ENCODE assay signal across 20 cellular contexts in the genomic region with DNA sequence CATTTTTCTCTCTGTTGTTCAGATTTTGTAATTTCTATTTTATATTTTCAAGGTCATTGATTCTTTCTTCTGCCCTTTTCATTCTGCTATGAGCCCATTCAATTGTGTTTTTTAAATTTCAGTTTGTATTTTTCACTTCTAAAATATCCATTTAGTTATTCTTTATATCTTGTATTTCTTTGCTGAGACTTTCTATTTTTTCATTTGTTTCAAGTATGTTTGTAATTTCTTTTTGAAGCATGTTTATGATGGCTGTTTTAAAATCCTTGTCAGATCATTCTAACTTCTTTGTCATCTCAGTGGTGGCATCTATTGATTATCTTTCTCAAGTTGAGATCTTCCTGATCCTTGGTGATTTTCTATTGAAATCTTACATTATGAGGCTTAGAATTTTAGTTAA.
DNase-seq lines count a peak whose midpoint lies in the region; ATAC-seq, FAIRE-seq and TF ChIP-seq lines count a peak whose summit lies in the region.
"Had no signal": no experiment of that assay in that cellular context is flagged by ENCODE, and none has a peak within 500 bp of the region (broad histone marks: within the 10 kb centered on the region; RNA-seq: fewer than 3 reads in every experiment).

No MANE protein-coding gene starts in this region.

- no peak overlapping the region for H3K9ac ChIP-seq in PC-3 (ENCODE audit: low read length)
- H3K9ac ChIP-seq: BLaER1 had no signal

- peaks cover 16% of the 10 kb centered on the region for H3K4me1 ChIP-seq in PC-3 (ENCODE audit: insufficient read depth, low read length)
- no peaks in the 10 kb centered on the region for H3K4me1 ChIP-seq in pancreas

- H2AFZ ChIP-seq in PC-3 (ENCODE audit: low read length) = no peak overlapping the region

- no peaks in the 10 kb centered on the region for H4K20me1 ChIP-seq in PC-3 (ENCODE audit: low read length)
- H4K20me1 ChIP-seq: BLaER1 had no signal

- DNase-seq in PC-3 = no peak
- no peak for DNase-seq in chondrocyte (ENCODE audit: low spot score)
- DNase-seq in pancreas = no peak
- no peak for DNase-seq in NCI-H2029 (lab: John Stamatoyannopoulos, UW)
- no peak for DNase-seq in stimulated activated naive CD4-positive, alpha-beta T cell (lab: John Stamatoyannopoulos, UW)
- DNase-seq in type B pancreatic cell (ENCODE audit: extremely low spot score, unreplicated experiment) = no peak
- DNase-seq: AML-193; Calu3; CD4-positive, alpha-beta memory T cell; DMS79 treated with DMSO at 0.1 percent for 48 hours; H9 had no signal

- intact Hi-C loops in PC-3 (cut with micrococcal nuclease) = loop anchor here (10.0 kb wide), 1 partner anchor 187 kb away; no protein-coding TSS in a partner anchor
- intact Hi-C loops in pancreas (cut with DNase I) = no loop called here

- H3K4me3 ChIP-seq in PC-3 (ENCODE audit: low read length) (no peak overlapping the region), pancreas (no peak overlapping the region)
- H3K4me3 ChIP-seq: A549, BLaER1, GM12878, K562 had no signal

- no peaks in the 10 kb centered on the region for H3K36me3 ChIP-seq in PC-3 (ENCODE audit: low read depth, low read length)
- H3K36me3 ChIP-seq in pancreas = no peaks in the 10 kb centered on the region
- H3K36me3 ChIP-seq: BLaER1 had no signal

- CTCF ChIA-PET in PC-3 (lab: Charles Lee) = no interaction called here

- H3K9me2 ChIP-seq in PC-3 (replicated peaks; ENCODE audit: low read length) = no peaks in the 10 kb centered on the region

- H3K27me3 ChIP-seq in PC-3 (ENCODE audit: low read length) (no peaks in the 10 kb centered on the region), pancreas (peaks cover 0 to 6% (median 0%) of the 10 kb centered on the region in 4 donors)
- H3K27me3 ChIP-seq: BLaER1 had no signal

- H3K27ac ChIP-seq in PC-3 (ENCODE audit: low read length) (0 out of 2 replicates have a peak overlapping the region, but pooled peaks have one; percentile 73), pancreas (no peak overlapping the region)
- H3K27ac ChIP-seq: 22Rv1, A549, BLaER1, HL-60 had no signal

- H3K9me3 ChIP-seq in PC-3 (ENCODE audit: low read length) (no peaks in the 10 kb centered on the region), pancreas (no peaks in the 10 kb centered on the region)

- no peak overlapping the region for H3K4me2 ChIP-seq in PC-3 (ENCODE audit: low read length)
- H3K4me2 ChIP-seq: A549, BLaER1 had no signal

- H3K36me3 Mint-ChIP-seq in chondrocyte (ENCODE audit: low read depth) (no peaks in the 10 kb centered on the region), type B pancreatic cell (no peaks in the 10 kb centered on the region)
- H3K36me3 Mint-ChIP-seq: CD14-positive monocyte had no signal

- H3K4me1 Mint-ChIP-seq in chondrocyte (ENCODE audit: low read depth) (peaks cover 24% of the 10 kb centered on the region), type B pancreatic cell (ENCODE audit: unreplicated experiment) (peaks cover 2% of the 10 kb centered on the region)

- POLR2A ChIA-PET in PC-3 (lab: Charles Lee; ENCODE audit: unreplicated experiment) = no interaction called here

- H3K27ac Mint-ChIP-seq in chondrocyte (ENCODE audit: unreplicated experiment) = peak overlapping the region; percentile 87
- H3K27ac Mint-ChIP-seq in type B pancreatic cell = no peak overlapping the region
- H3K27ac Mint-ChIP-seq: CD14-positive monocyte; CD4-positive, alpha-beta memory T cell; H9 had no signal

- no TSS peak for BruUV-seq in PC-3 (replicated peaks; lab: Mats Ljungman, UMichigan)

- no peak for TF ChIP-seq CTCF in PC-3 (conservative IDR thresholded peaks at IDR 0.05; ENCODE audit: low read depth, low read length)
- TF ChIP-seq CTCF in chondrocyte (IDR thresholded peaks at IDR 0.05) = no peak
- no peak for TF ChIP-seq CTCF in pancreas (IDR thresholded peaks at IDR 0.05)
- no peak for TF ChIP-seq CTCF in type B pancreatic cell (conservative IDR thresholded peaks at IDR 0.05)

- ATAC-seq in PC-3 = no peak
- ATAC-seq in pancreas = no peak
- ATAC-seq: A549, GM12878, K562 had no signal

- FAIRE-seq in G401.6 (lab: Jason Lieb, UNC) = peak; percentile 3
- peak; percentile 91 for FAIRE-seq in pancreas (lab: Jason Lieb, UNC)
- FAIRE-seq: A549, GM12878, H1, K562 had no signal

- H3K4me3 Mint-ChIP-seq in chondrocyte (ENCODE audit: unreplicated experiment) (no peak overlapping the region), type B pancreatic cell (no peak overlapping the region)
- H3K4me3 Mint-ChIP-seq: CD14-positive monocyte, H9 had no signal

- peaks cover 5% of the 10 kb centered on the region for H3F3A ChIP-seq in PC-3 (ENCODE audit: low read length, unreplicated experiment)

- H3K79me2 ChIP-seq in PC-3 (ENCODE audit: low read length) = no peaks in the 10 kb centered on the region

- H3K27me3 Mint-ChIP-seq in chondrocyte (ENCODE audit: low read depth) (no peaks in the 10 kb centered on the region), type B pancreatic cell (no peaks in the 10 kb centered on the region)
- H3K27me3 Mint-ChIP-seq: CD4-positive, alpha-beta memory T cell had no signal

- H3K9me3 Mint-ChIP-seq in chondrocyte (ENCODE audit: low read depth) (peaks cover 32% of the 10 kb centered on the region), type B pancreatic cell (peaks cover 9% of the 10 kb centered on the region)
